In the genomic region with DNA sequence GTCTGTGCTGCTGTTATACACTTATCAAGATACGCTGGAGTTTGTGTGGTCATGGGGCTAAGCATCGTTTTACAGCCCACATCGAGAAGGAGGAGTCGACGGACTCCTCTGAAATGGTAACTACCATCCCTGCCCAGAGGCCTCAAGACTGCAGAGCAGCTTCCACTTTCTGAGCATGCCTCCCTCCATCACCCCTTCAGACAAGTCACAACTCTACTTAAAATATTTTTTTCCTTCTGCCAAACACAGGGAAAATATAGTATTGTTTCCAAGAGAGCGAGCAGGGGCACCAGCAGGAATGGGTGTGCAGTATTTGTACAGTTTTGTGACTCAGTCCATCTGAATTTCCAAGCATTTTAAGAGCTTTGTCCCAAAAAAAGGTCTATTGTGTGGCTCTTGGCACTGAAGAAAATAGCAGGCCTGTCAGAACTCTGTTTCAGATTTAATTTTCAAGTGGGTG, we compare ENCODE assay signal across 17 cellular contexts. TPM values are rescaled to one million over a fixed set of nuclear protein-coding genes. Genes with fewer than 3 reads are reported as not detected.
DNase-seq lines count a peak whose midpoint lies in the region; ATAC-seq and TF ChIP-seq lines count a peak whose summit lies in the region.
"Had no signal": no experiment of that assay in that cellular context is flagged by ENCODE, and none has a peak within 500 bp of the region (broad histone marks: within the 10 kb centered on the region; RNA-seq: fewer than 3 reads in every experiment).

No MANE protein-coding gene starts in this region.

- H3K36me3 ChIP-seq in osteoblast (ENCODE audit: insufficient read depth, low read length) (no peaks in the 10 kb centered on the region), sigmoid colon (no peaks in the 10 kb centered on the region)
- H3K36me3 ChIP-seq: BLaER1 had no signal

- H3K9me3 Mint-ChIP-seq in WTC11, result peaks cover 26% of the 10 kb centered on the region

- peak in 8 of 14 donors; percentile 9 to 67 (median 22) for DNase-seq in C1 segment of cervical spinal cord (lab: John Stamatoyannopoulos, UW)
- peak; percentile 80 for DNase-seq in fibroblast of pulmonary artery (ENCODE audit: low read depth)
- peak; percentile 76 for DNase-seq in osteoblast (ENCODE audit: insufficient read length, low spot score, missing footprints)
- DNase-seq in sigmoid colon, result no peak
- DNase-seq in GDM1 (lab: John Stamatoyannopoulos, UW), result no peak
- no peak for DNase-seq in WTC11 (ENCODE audit: low spot score)
- no peak for DNase-seq in NCI-H2107 (lab: John Stamatoyannopoulos, UW)
- DNase-seq: activated CD4-positive, alpha-beta memory T cell treated with anti-CD3 and anti-CD28 coated beads for 36 hours; activated naive CD4-positive, alpha-beta T cell treated with anti-CD3 and anti-CD28 coated beads, Interleukin-2, amount 10 ng/mL, durations not matched to agents 7 days and 5 days; immature natural killer cell; NCI-H526; stimulated activated CD4-positive, alpha-beta T cell treated with anti-CD3 and anti-CD28 coated beads, Interleukin-1b, Interleukin-23, amount 100 ng/mL, for 48 hours; stimulated activated naive CD8-positive, alpha-beta T cell treated with anti-CD3 and anti-CD28 coated beads, Interleukin-15, Interleukin-2, amounts not matched to agents 100 U/mL and 50 U/mL, for 24 hours; T-cell had no signal

- H2AFZ ChIP-seq in osteoblast (ENCODE audit: low read length), result peak overlapping the region; percentile 1

- no peak for ATAC-seq in WTC11
- ATAC-seq: stimulated activated naive CD8-positive, alpha-beta T cell treated with anti-CD3 and anti-CD28 coated beads, Interleukin-15, Interleukin-2, amounts not matched to agents 100 U/mL and 50 U/mL, for 24 hours; T-cell had no signal

- peaks cover 6% of the 10 kb centered on the region; the same call in 1 of the 2 replicates for H3K27me3 Mint-ChIP-seq in WTC11 (ENCODE audit: low read depth)
- H3K27me3 Mint-ChIP-seq: activated CD4-positive, alpha-beta memory T cell treated with anti-CD3 and anti-CD28 coated beads for 36 hours; activated naive CD4-positive, alpha-beta T cell treated with anti-CD3 and anti-CD28 coated beads, Interleukin-2, amount 10 ng/mL, durations not matched to agents 7 days and 5 days; T-cell had no signal

- peak overlapping the region; percentile 29 for H3K4me2 ChIP-seq in osteoblast (ENCODE audit: insufficient read depth, low read length)
- H3K4me2 ChIP-seq: BLaER1, KMS-11 had no signal

- peaks cover 23% of the 10 kb centered on the region for H3K79me2 ChIP-seq in osteoblast (ENCODE audit: insufficient read depth, low read length)

- intact Hi-C loops in sigmoid colon (cut with DNase I), result no loop called here

- no peak for TF ChIP-seq CTCF in fibroblast of pulmonary artery (IDR thresholded peaks at IDR 0.05; ENCODE audit: low read length, missing control alignments)
- no peak for TF ChIP-seq CTCF in osteoblast (IDR thresholded peaks at IDR 0.05; ENCODE audit: extremely low read depth, low read depth, low read length)
- TF ChIP-seq CTCF in sigmoid colon (IDR thresholded peaks at IDR 0.05), result no peak
- no peak for TF ChIP-seq CTCF in WTC11 (IDR thresholded peaks at IDR 0.05)

- TF ChIP-seq EP300 in sigmoid colon (IDR thresholded peaks at IDR 0.05), result no peak

- H3K9me3 ChIP-seq in osteoblast (ENCODE audit: low read depth, low read length) (no peaks in the 10 kb centered on the region), sigmoid colon (no peaks in the 10 kb centered on the region)

- no peak for TF ChIP-seq POLR2A in sigmoid colon (IDR thresholded peaks at IDR 0.05)

- POLR2A ChIA-PET in WTC11 (lab: Charles Lee), result no interaction called here

- H3K27me3 ChIP-seq in osteoblast (ENCODE audit: insufficient read depth, low read length) (no peaks in the 10 kb centered on the region), sigmoid colon (no peaks in the 10 kb centered on the region)
- H3K27me3 ChIP-seq: BLaER1 had no signal

- no peaks in the 10 kb centered on the region for H4K20me1 ChIP-seq in osteoblast (ENCODE audit: insufficient read depth, low read length)
- H4K20me1 ChIP-seq: BLaER1 had no signal

- H3K4me1 ChIP-seq in osteoblast (ENCODE audit: insufficient read depth, low read length) (peaks cover 55% of the 10 kb centered on the region), sigmoid colon (no peaks in the 10 kb centered on the region)
- H3K4me1 ChIP-seq: BLaER1 had no signal

- H3K4me1 Mint-ChIP-seq in WTC11, result peaks cover 14% of the 10 kb centered on the region
- H3K4me1 Mint-ChIP-seq: activated naive CD4-positive, alpha-beta T cell treated with anti-CD3 and anti-CD28 coated beads, Interleukin-2, amount 10 ng/mL, durations not matched to agents 7 days and 5 days had no signal

- H3K27ac ChIP-seq in angular gyrus (ENCODE audit: low read depth, low read length) (peak overlapping the region; percentile 61), osteoblast (ENCODE audit: low read depth, low read length) (peak overlapping the region; percentile 89), sigmoid colon (no peak overlapping the region)
- H3K27ac ChIP-seq: BLaER1, KMS-11 had no signal

- H3K4me3 Mint-ChIP-seq in WTC11, result no peak overlapping the region
- H3K4me3 Mint-ChIP-seq: activated CD4-positive, alpha-beta memory T cell treated with anti-CD3 and anti-CD28 coated beads for 36 hours; activated naive CD4-positive, alpha-beta T cell treated with anti-CD3 and anti-CD28 coated beads, Interleukin-2, amount 10 ng/mL, durations not matched to agents 7 days and 5 days; immature natural killer cell; T-cell had no signal

- 76 to 88% methylated on average over 6 of the region's 6 CpGs for WGBS in sigmoid colon, 2 donors

- H3K27ac Mint-ChIP-seq in WTC11, result no peak overlapping the region
- H3K27ac Mint-ChIP-seq: activated CD4-positive, alpha-beta memory T cell treated with anti-CD3 and anti-CD28 coated beads for 36 hours; activated naive CD4-positive, alpha-beta T cell treated with anti-CD3 and anti-CD28 coated beads, Interleukin-2, amount 10 ng/mL, durations not matched to agents 7 days and 5 days had no signal

- H3K4me3 ChIP-seq in fibroblast of pulmonary artery (replicated peaks; ENCODE audit: low read depth, low read length), result no peak overlapping the region
- H3K4me3 ChIP-seq in osteoblast (ENCODE audit: insufficient read depth, low read length), result no peak overlapping the region
- no peak overlapping the region for H3K4me3 ChIP-seq in sigmoid colon
- H3K4me3 ChIP-seq: BLaER1 had no signal

- CTCF ChIA-PET in WTC11 (lab: Charles Lee), result interaction anchor here (0.9 to 1.2 kb wide), 2 partner anchors 11 to 23 kb away, joined by 3 read pairs; no protein-coding TSS in a partner anchor

- peaks cover 24% of the 10 kb centered on the region for H3K36me3 Mint-ChIP-seq in WTC11
- H3K36me3 Mint-ChIP-seq: activated naive CD4-positive, alpha-beta T cell treated with anti-CD3 and anti-CD28 coated beads, Interleukin-2, amount 10 ng/mL, durations not matched to agents 7 days and 5 days had no signal

TF ChIP-seq in WTC11, 78 proteins besides CTCF, POLR2A, EP300 and RAD21 (continues in another document):
- TF ChIP-seq GTF2I (CRISPR knock-in tag; conservative IDR thresholded peaks at IDR 0.05) (no peak), NR2C2 (CRISPR knock-in tag; IDR thresholded peaks at IDR 0.05) (no peak), ZNF232 (CRISPR knock-in tag; IDR thresholded peaks at IDR 0.05) (no peak), KAT7 (CRISPR knock-in tag; IDR thresholded peaks at IDR 0.05; ENCODE audit: borderline replicate concordance) (no peak), ZBTB21 (CRISPR knock-in tag; IDR thresholded peaks at IDR 0.05; ENCODE audit: borderline replicate concordance) (no peak), ATF3 (CRISPR knock-in tag; conservative IDR thresholded peaks at IDR 0.05) (no peak), AFF4 (CRISPR knock-in tag; IDR thresholded peaks at IDR 0.05; ENCODE audit: borderline replicate concordance) (no peak)

RNA-seq across cellular contexts. Expression of gene EVA1C, which starts 14.1 kb away (rescaled TPM):
- total RNA-seq in osteoblast, result 5.0 and 8.0 TPM in 2 replicates
- 10 to 100 TPM; 32.1 to 53.8 (median 41.2) TPM for total RNA-seq in sigmoid colon
- polyA plus RNA-seq in sigmoid colon, result 10 to 100 TPM in 1 of 3 donors, 1 to 10 TPM in 2; 3.5 to 10.8 (median 6.0) TPM
- 2.3 to 3.6 TPM (median 3.1 TPM) in 3 replicates for total RNA-seq in WTC11 (2021)

RNA-seq across cellular contexts. Expression of gene URB1, which starts 33.8 kb away (rescaled TPM):
- total RNA-seq in osteoblast (15.9 and 21.7 TPM in 2 replicates), sigmoid colon (10 to 100 TPM in 3 of 4 donors, 1 to 10 TPM in 1; 7.5 to 16.7 (median 11.5) TPM), WTC11 (2021) (28.0 to 38.7 TPM (median 29.5 TPM) in 3 replicates)
- polyA plus RNA-seq in sigmoid colon, result 1 to 10 TPM in 1 of 3 donors, under 1 TPM in 2; 0.60 to 7.1 (median 0.69) TPM

Comparison
In these comparisons a context has a peak if more than half of its experiments do, and no peak if none do; other contexts are left out.
1. DNase-seq: peak in C1 segment of cervical spinal cord (8 of 14), fibroblast of pulmonary artery (single experiment) and osteoblast (single experiment); none in sigmoid colon (single experiment), GDM1 (single experiment), WTC11 (single experiment) and NCI-H2107 (single experiment).
2. H3K27ac ChIP-seq: peak in angular gyrus (single experiment) and osteoblast (single experiment); none in sigmoid colon (0 of 4).